In the genomic region with DNA sequence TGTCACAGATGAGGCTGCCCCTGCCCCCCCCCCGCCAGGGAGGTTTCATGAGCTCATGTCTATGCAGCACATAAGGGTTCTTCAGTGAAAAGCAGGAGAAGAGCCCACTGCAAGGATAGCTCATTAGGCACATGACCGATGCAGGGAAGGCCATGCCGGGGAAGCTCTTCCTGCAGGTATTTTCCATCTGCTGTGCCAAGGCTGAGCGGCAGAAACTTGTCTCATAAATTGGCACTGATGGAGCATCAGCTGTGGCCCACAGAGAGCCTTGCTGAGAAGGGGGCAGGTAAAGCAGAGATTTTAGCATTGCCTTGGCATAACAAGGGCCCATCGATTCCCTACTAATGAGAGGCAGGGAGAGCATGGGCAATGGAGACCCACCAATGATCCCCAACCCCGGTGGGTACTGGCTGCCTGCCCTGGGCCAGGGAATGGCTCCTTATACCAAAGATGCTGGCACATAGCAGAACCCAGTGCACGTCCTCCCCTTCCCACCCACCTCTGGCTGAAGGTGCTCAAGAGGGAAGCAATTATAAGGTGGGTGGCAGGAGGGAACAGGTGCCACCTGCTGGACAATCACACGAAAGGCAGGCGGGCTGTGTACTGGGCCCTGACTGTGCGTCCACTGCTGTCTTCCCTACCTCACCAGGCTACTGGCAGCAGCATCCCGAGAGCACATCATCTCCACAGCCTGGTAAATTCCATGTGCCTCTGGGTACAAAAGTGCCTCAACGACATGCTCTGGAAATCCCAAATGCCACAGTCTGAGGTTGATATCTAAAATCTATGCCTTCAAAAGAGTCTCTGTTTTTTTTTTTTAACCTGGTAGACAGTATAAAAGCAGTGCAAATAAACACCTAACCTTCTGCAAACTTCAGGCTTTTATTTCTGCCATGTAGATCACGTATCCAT, we compare ENCODE assay signal across 8 cellular contexts. TPM values are rescaled to one million over a fixed set of nuclear protein-coding genes. Genes with fewer than 3 reads are reported as not detected.
DNase-seq lines count a peak whose midpoint lies in the region; ATAC-seq and TF ChIP-seq lines count a peak whose summit lies in the region.

No MANE protein-coding gene starts in this region.

- DNase-seq in ELR (ENCODE audit: low read depth) (peak; percentile 68), NCI-H748 (lab: John Stamatoyannopoulos, UW; ENCODE audit: unreplicated experiment) (peak; percentile 58), right atrium auricular region (ENCODE audit: low spot score) (no peak), spleen (no peak), amniotic stem cell (lab: John Stamatoyannopoulos, UW) (no peak)
- peak; percentile 32 to 41 for DNase-seq in activated T-cell treated with anti-CD3 and anti-CD28 coated beads, Interleukin-2, amount 50 U/mL, for 72 hours

- TF ChIP-seq CTCF in right atrium auricular region (IDR thresholded peaks at IDR 0.05) (peak; percentile 47 to 82), spleen (IDR thresholded peaks at IDR 0.05 in 8 of 11, conservative IDR thresholded peaks at IDR 0.05 in 3 of 11) (peak; percentile 31 to 79 (median 63))

- no peak overlapping the region for H3K4me3 Mint-ChIP-seq in activated T-cell treated with anti-CD3 and anti-CD28 coated beads, Interleukin-2, amount 50 U/mL, for 72 hours

- H3K27me3 ChIP-seq in right atrium auricular region, result no peaks in the 10 kb centered on the region
- H3K27me3 ChIP-seq in spleen (replicated peaks in 1 of 7), result no peaks in the 10 kb centered on the region

- peak; percentile 93 for ATAC-seq in GM21381 (IDR thresholded peaks at IDR 0.05; ENCODE audit: unreplicated experiment)
- ATAC-seq in HG03469 (IDR thresholded peaks at IDR 0.05; ENCODE audit: unreplicated experiment), result peak; percentile 88
- ATAC-seq in activated T-cell treated with anti-CD3 and anti-CD28 coated beads, Interleukin-2, amount 50 U/mL, for 72 hours (replicated peaks in 1 of 2), result peak; percentile 55 to 72

- no peaks in the 10 kb centered on the region for H3K4me1 Mint-ChIP-seq in activated T-cell treated with anti-CD3 and anti-CD28 coated beads, Interleukin-2, amount 50 U/mL, for 72 hours (ENCODE audit: low read depth)

- H3K27ac ChIP-seq in right atrium auricular region (no peak overlapping the region), spleen (no peak overlapping the region)

- H3K27ac Mint-ChIP-seq in activated T-cell treated with anti-CD3 and anti-CD28 coated beads, Interleukin-2, amount 50 U/mL, for 72 hours, result no peak overlapping the region

- no peaks in the 10 kb centered on the region for H3K36me3 Mint-ChIP-seq in activated T-cell treated with anti-CD3 and anti-CD28 coated beads, Interleukin-2, amount 50 U/mL, for 72 hours (ENCODE audit: insufficient read depth in 2 of 2)

- TF ChIP-seq POLR2A in spleen (IDR thresholded peaks at IDR 0.05), result no peak

- intact Hi-C loops in spleen (cut with DNase I; ENCODE audit: low total_unique reads), result no loop called here

- no peak overlapping the region for H3K4me3 ChIP-seq in right atrium auricular region
- no peak overlapping the region for H3K4me3 ChIP-seq in spleen

- H3K9me3 Mint-ChIP-seq in activated T-cell treated with anti-CD3 and anti-CD28 coated beads, Interleukin-2, amount 50 U/mL, for 72 hours, result no peaks in the 10 kb centered on the region

- WGBS in spleen, 5 donors, result 53 to 73% (median 69%) methylated on average over 9 to 13 of the region's 13 CpGs

- H3K27me3 Mint-ChIP-seq in activated T-cell treated with anti-CD3 and anti-CD28 coated beads, Interleukin-2, amount 50 U/mL, for 72 hours (ENCODE audit: low read depth), result no peaks in the 10 kb centered on the region

- no peaks in the 10 kb centered on the region for H3K9me3 ChIP-seq in right atrium auricular region
- peaks cover 0 to 5% (median 0%) of the 10 kb centered on the region in 8 donors for H3K9me3 ChIP-seq in spleen

- H3K4me1 ChIP-seq in right atrium auricular region, result no peaks in the 10 kb centered on the region
- peaks cover 0 to 5% (median 0%) of the 10 kb centered on the region in 6 donors for H3K4me1 ChIP-seq in spleen

- no peaks in the 10 kb centered on the region for H3K36me3 ChIP-seq in right atrium auricular region
- peaks cover 0 to 4% (median 0%) of the 10 kb centered on the region in 6 donors for H3K36me3 ChIP-seq in spleen

RNA-seq across cellular contexts. Expression of gene STEAP3, which starts 41.4 kb away (rescaled TPM):
- under 1 TPM in 1 of 2 donors, not detected in 1; 0.17 TPM for total RNA-seq in activated T-cell treated with anti-CD3 and anti-CD28 coated beads, Interleukin-2, amount 50 U/mL, for 72 hours
- total RNA-seq in right atrium auricular region (1 to 10 TPM; 4.4 to 8.2 TPM), spleen (1 to 10 TPM in 5 of 7 donors, under 1 TPM in 2; 0.68 to 3.6 (median 2.2) TPM)
- 1 to 10 TPM in 1 of 3 donors, under 1 TPM in 2; 0.26 to 1.0 (median 0.50) TPM for polyA plus RNA-seq in spleen

Comparison
In these comparisons a context has a peak if more than half of its experiments do, and no peak if none do; other contexts are left out.
1. DNase-seq: peak in ELR (single experiment), NCI-H748 (single experiment) and activated T-cell treated with anti-CD3 and anti-CD28 coated beads, Interleukin-2, amount 50 U/mL, for 72 hours (2 of 2); none in right atrium auricular region (single experiment), spleen (single experiment) and amniotic stem cell (single experiment).
2. Peak in every context shown above with its lines, with median percentiles within 50 percentile points of each other: ATAC-seq.